7 cellular contexts compared by ENCODE assay signal in genomic region chr13:48058536-48058935, GRCh38. TPM values are rescaled to one million over a fixed set of nuclear protein-coding genes. Genes with fewer than 3 reads are reported as not detected.
DNase-seq lines count a peak whose midpoint lies in the region; ATAC-seq and TF ChIP-seq lines count a peak whose summit lies in the region.
"Not testable (repeated sequence)": the region's sequence is repeated elsewhere in the genome, so short reads cannot be mapped to it uniquely, and the experiment has no call there.

No MANE protein-coding gene starts in this region.

- not testable (repeated sequence) for H3K4me3 ChIP-seq in astrocyte of the cerebellum (ENCODE audit: low read depth, low read length); neural progenitor cell; upper lobe of right lung

- H3K27ac Mint-ChIP-seq in activated CD8-positive, alpha-beta T cell treated with anti-CD3 and anti-CD28 coated beads for 36 hours, result peak overlapping the region; percentile 59
- H3K27ac Mint-ChIP-seq in activated naive CD4-positive, alpha-beta T cell treated with anti-CD3 and anti-CD28 coated beads, Interleukin-2, amount 50 U/mL, for 72 hours, result peak overlapping the region; percentile 41 to 68
- peak overlapping the region; percentile 46 for H3K27ac Mint-ChIP-seq in neural progenitor cell

- intact Hi-C loops in activated CD8-positive, alpha-beta T cell treated with anti-CD3 and anti-CD28 coated beads for 36 hours (cut with micrococcal nuclease); upper lobe of right lung (cut with DNase I): not testable (repeated sequence)

- not testable (repeated sequence) for H3K27me3 Mint-ChIP-seq in activated CD8-positive, alpha-beta T cell treated with anti-CD3 and anti-CD28 coated beads for 36 hours; neural progenitor cell (ENCODE audit: insufficient read depth, low read depth)

- in situ Hi-C loops in astrocyte of the cerebellum (cut with HindIII; ENCODE audit: low sequenced_read_pairs), result not testable (repeated sequence)

- peaks cover 12% of the 10 kb centered on the region for H3K36me3 Mint-ChIP-seq in activated CD8-positive, alpha-beta T cell treated with anti-CD3 and anti-CD28 coated beads for 36 hours (ENCODE audit: low read depth)
- H3K36me3 Mint-ChIP-seq in activated naive CD4-positive, alpha-beta T cell treated with anti-CD3 and anti-CD28 coated beads, Interleukin-2, amount 50 U/mL, for 72 hours, result not testable (repeated sequence)
- peaks cover 36% of the 10 kb centered on the region for H3K36me3 Mint-ChIP-seq in neural progenitor cell

- CTCF ChIA-PET in activated CD8-positive, alpha-beta T cell treated with anti-CD3 and anti-CD28 coated beads for 36 hours (lab: Charles Lee), result not testable (repeated sequence)

- not testable (repeated sequence) for H2AFZ ChIP-seq in neural progenitor cell (replicated peaks)

- not testable (repeated sequence) for H3F3A ChIP-seq in neural progenitor cell (ENCODE audit: low read depth)

- not testable (repeated sequence) for H4K20me1 ChIP-seq in neural progenitor cell (ENCODE audit: low read depth)

- H3K27ac ChIP-seq in neural progenitor cell, upper lobe of right lung: not testable (repeated sequence)

- not testable (repeated sequence) for H3K79me2 ChIP-seq in neural progenitor cell (ENCODE audit: low read depth)

- not testable (repeated sequence) for H3K9me3 Mint-ChIP-seq in activated CD8-positive, alpha-beta T cell treated with anti-CD3 and anti-CD28 coated beads for 36 hours; activated naive CD4-positive, alpha-beta T cell treated with anti-CD3 and anti-CD28 coated beads, Interleukin-2, amount 50 U/mL, for 72 hours
- H3K9me3 Mint-ChIP-seq in neural progenitor cell, result peaks cover 12% of the 10 kb centered on the region

- not testable (repeated sequence) for H3K4me2 ChIP-seq in neural progenitor cell

- not testable (repeated sequence) for H3K4me3 Mint-ChIP-seq in activated CD8-positive, alpha-beta T cell treated with anti-CD3 and anti-CD28 coated beads for 36 hours; neural progenitor cell

- H3K36me3 ChIP-seq in neural progenitor cell, upper lobe of right lung: not testable (repeated sequence)

- H3K4me1 ChIP-seq in neural progenitor cell, upper lobe of right lung: not testable (repeated sequence)

- peak; percentile 68 for DNase-seq in NCI-H82 (lab: John Stamatoyannopoulos, UW)
- not testable (repeated sequence) for DNase-seq in activated CD8-positive, alpha-beta T cell treated with anti-CD3 and anti-CD28 coated beads for 36 hours; activated naive CD4-positive, alpha-beta T cell treated with anti-CD3 and anti-CD28 coated beads, Interleukin-2, amount 50 U/mL, for 72 hours (ENCODE audit: low spot score in 2 of 2); neural progenitor cell (ENCODE audit: low spot score); upper lobe of right lung
- DNase-seq in astrocyte of the cerebellum (ENCODE audit: low read depth), result peak; percentile 24
- peak; percentile 29 for DNase-seq in medulla oblongata (ENCODE audit: extremely low spot score)

- TF ChIP-seq CTCF in activated CD8-positive, alpha-beta T cell treated with anti-CD3 and anti-CD28 coated beads for 36 hours (IDR thresholded peaks at IDR 0.05); astrocyte of the cerebellum (IDR thresholded peaks at IDR 0.05; ENCODE audit: low read depth, low read length, missing control alignments); neural progenitor cell (IDR thresholded peaks at IDR 0.05); upper lobe of right lung (IDR thresholded peaks at IDR 0.05): not testable (repeated sequence)

- ATAC-seq in activated CD8-positive, alpha-beta T cell treated with anti-CD3 and anti-CD28 coated beads for 36 hours; activated naive CD4-positive, alpha-beta T cell treated with anti-CD3 and anti-CD28 coated beads, Interleukin-2, amount 50 U/mL, for 72 hours: not testable (repeated sequence)
- peak; percentile 29 for ATAC-seq in upper lobe of right lung

- H3K9ac ChIP-seq in neural progenitor cell, result not testable (repeated sequence)

- not testable (repeated sequence) for H3K27me3 ChIP-seq in neural progenitor cell, upper lobe of right lung

- H3K9me3 ChIP-seq in neural progenitor cell (ENCODE audit: low read depth); upper lobe of right lung: not testable (repeated sequence)

- H3K4me1 Mint-ChIP-seq in activated CD8-positive, alpha-beta T cell treated with anti-CD3 and anti-CD28 coated beads for 36 hours (ENCODE audit: low read depth); neural progenitor cell: not testable (repeated sequence)

- POLR2A ChIA-PET in activated CD8-positive, alpha-beta T cell treated with anti-CD3 and anti-CD28 coated beads for 36 hours (lab: Charles Lee), result not testable (repeated sequence)

RNA-seq across cellular contexts. Expression of gene NUDT15, which starts 21.0 kb away (rescaled TPM):
- total RNA-seq in activated CD8-positive, alpha-beta T cell treated with anti-CD3 and anti-CD28 coated beads for 36 hours, result 10 to 100 TPM; 22.8 to 23.5 TPM
- total RNA-seq in activated naive CD4-positive, alpha-beta T cell treated with anti-CD3 and anti-CD28 coated beads, Interleukin-2, amount 50 U/mL, for 72 hours, result 10 to 100 TPM; 17.2 to 41.8 TPM
- total RNA-seq in neural progenitor cell (ENCODE audit: low replicate concordance) (46.1 and 63.8 TPM in 2 replicates), upper lobe of right lung (13.2 TPM)

RNA-seq across cellular contexts. Expression of gene MED4, which starts 36.4 kb away (rescaled TPM):
- 10 to 100 TPM; 53.6 to 57.2 TPM for total RNA-seq in activated CD8-positive, alpha-beta T cell treated with anti-CD3 and anti-CD28 coated beads for 36 hours
- total RNA-seq in activated naive CD4-positive, alpha-beta T cell treated with anti-CD3 and anti-CD28 coated beads, Interleukin-2, amount 50 U/mL, for 72 hours, result 10 to 100 TPM; 51.5 to 70.4 TPM
- total RNA-seq in neural progenitor cell (ENCODE audit: low replicate concordance) (34.5 and 65.9 TPM in 2 replicates), upper lobe of right lung (39.7 TPM)

RNA-seq across cellular contexts. Expression of gene SUCLA2, which starts 57.5 kb away (rescaled TPM):
- 10 to 100 TPM; 42.2 to 44.7 TPM for total RNA-seq in activated CD8-positive, alpha-beta T cell treated with anti-CD3 and anti-CD28 coated beads for 36 hours
- total RNA-seq in activated naive CD4-positive, alpha-beta T cell treated with anti-CD3 and anti-CD28 coated beads, Interleukin-2, amount 50 U/mL, for 72 hours, result 10 to 100 TPM; 50.3 to 61.5 TPM
- 55.9 and 100 TPM in 2 replicates for total RNA-seq in neural progenitor cell (ENCODE audit: low replicate concordance)
- total RNA-seq in upper lobe of right lung, result 34.9 TPM
